In the genomic region with DNA sequence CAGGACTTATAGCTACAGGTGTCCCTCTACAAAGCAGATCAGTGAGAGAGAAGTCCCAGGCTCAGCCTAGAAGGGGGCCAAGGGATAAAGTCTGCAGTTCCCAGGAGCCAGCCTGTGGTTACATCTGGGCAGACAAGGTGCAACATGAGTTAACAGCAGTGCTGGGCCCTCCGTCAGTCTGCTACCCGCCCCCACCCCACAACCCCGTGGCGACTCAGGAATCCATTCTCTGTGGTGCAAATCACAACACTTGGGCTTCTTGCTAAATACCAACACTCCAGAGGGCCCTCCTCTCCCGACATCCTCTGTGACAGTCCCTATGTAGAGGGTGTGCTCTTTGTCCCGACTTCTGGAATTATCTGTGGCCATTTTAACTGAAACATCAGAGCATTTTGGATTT, we compare ENCODE assay signal across 2 cellular contexts.
TF ChIP-seq lines count a peak whose summit lies in the region.

No MANE protein-coding gene starts in this region.

TF ChIP-seq in WTC11, 78 proteins besides CTCF, POLR2A, EP300 and RAD21 (continued from another document):
- TF ChIP-seq, protein P1, sequence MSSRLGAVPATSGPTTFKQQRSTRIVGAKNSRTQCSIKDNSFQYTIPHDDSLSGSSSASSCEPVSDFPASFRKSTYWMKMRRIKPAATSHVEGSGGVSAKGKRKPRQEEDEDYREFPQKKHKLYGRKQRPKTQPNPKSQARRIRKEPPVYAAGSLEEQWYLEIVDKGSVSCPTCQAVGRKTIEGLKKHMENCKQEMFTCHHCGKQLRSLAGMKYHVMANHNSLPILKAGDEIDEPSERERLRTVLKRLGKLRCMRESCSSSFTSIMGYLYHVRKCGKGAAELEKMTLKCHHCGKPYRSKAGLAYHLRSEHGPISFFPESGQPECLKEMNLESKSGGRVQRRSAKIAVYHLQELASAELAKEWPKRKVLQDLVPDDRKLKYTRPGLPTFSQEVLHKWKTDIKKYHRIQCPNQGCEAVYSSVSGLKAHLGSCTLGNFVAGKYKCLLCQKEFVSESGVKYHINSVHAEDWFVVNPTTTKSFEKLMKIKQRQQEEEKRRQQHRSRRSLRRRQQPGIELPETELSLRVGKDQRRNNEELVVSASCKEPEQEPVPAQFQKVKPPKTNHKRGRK (CRISPR knock-in tag; IDR thresholded peaks at IDR 0.05; ENCODE audit: borderline replicate concordance) = no peak
- TF ChIP-seq NFE2L1 (CRISPR knock-in tag; IDR thresholded peaks at IDR 0.05) (no peak), NR2C2 (CRISPR knock-in tag; IDR thresholded peaks at IDR 0.05) (no peak)

TF ChIP-seq in SK-N-SH treated with all-trans-retinoic acid at 6 μM for 48 hours, 23 proteins besides CTCF, POLR2A, EP300 and RAD21 (continued from another document):
- TF ChIP-seq CREB5 (CRISPR knock-in tag; IDR thresholded peaks at IDR 0.05; ENCODE audit: low read depth) (no peak), PPARA (CRISPR knock-in tag; IDR thresholded peaks at IDR 0.05; ENCODE audit: borderline replicate concordance) (no peak), ARNTL (CRISPR knock-in tag; IDR thresholded peaks at IDR 0.05; ENCODE audit: borderline replicate concordance, low read depth) (no peak), ISL1 (CRISPR knock-in tag; IDR thresholded peaks at IDR 0.05) (no peak), OSR1 (CRISPR knock-in tag; IDR thresholded peaks at IDR 0.05) (no peak), RARB (CRISPR knock-in tag; IDR thresholded peaks at IDR 0.05) (no peak), CSDC2 (CRISPR knock-in tag; IDR thresholded peaks at IDR 0.05) (no peak), ZFP3 (CRISPR knock-in tag; IDR thresholded peaks at IDR 0.05) (no peak)
